8 cellular contexts compared by ENCODE assay signal in the genomic region with DNA sequence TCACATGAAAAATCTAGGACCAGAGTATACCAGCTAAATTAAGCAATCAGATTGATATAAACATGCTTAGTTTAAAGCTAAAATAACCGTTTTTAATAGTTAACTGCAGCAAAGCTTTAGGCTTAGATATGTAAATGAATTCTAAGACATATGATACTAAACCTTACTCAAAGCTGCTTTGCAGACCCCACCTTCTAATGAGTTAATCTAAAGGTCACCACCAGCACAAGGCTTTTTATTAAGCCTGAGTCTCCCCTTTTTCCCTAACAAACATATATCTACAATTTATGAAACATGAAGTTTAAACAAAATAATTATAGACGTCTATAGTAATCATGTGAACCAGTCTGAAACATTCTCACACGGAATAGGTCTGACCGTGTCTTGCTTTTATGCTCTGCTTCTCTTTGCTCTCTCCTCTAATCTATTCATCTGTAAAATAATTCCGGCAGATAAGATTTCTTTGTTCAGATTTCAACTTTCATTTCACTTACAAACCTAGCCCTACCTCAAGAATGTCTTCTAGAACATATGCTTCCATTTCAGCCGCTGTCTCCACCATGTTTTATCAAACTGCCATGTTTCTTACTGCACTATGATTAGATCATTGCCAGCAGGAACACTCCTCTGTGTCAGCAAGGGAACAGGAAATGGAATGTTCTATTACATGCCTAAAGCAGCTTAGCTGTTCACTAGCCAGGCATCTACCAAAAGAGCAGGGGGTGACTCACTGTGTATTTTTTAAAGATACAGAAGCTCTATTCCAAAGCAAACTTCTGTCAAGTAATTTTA. TPM values are rescaled to one million over a fixed set of nuclear protein-coding genes. Genes with fewer than 3 reads are reported as not detected.
DNase-seq lines count a peak whose midpoint lies in the region; ATAC-seq and TF ChIP-seq lines count a peak whose summit lies in the region.

No MANE protein-coding gene starts in this region.

- no peak for TF ChIP-seq CTCF in AG09309 (IDR thresholded peaks at IDR 0.05; ENCODE audit: control insufficient read depth, insufficient read depth, low read depth, low read length, missing control alignments)

- DNase-seq in AG09309 (ENCODE audit: low read depth): peak; percentile 86
- peak; percentile 46 to 50 for DNase-seq in NCI-H187 (lab: John Stamatoyannopoulos, UW)
- peak; percentile 31 for DNase-seq in T1000 (lab: John Stamatoyannopoulos, UW)
- peak; percentile 82 for DNase-seq in cerebellum (ENCODE audit: low spot score)
- DNase-seq in left colon: peak; percentile 31 to 62
- peak in 2 of 3 donors; percentile 31 to 34 for DNase-seq in stimulated activated CD4-positive, alpha-beta T cell treated with anti-CD3 and anti-CD28 coated beads, TNF-alpha, amount 100 ng/mL, for 1 hour (ENCODE audit: low read depth in 3 of 3, low spot score in 1 of 3)

- intact Hi-C loops in left colon (cut with DNase I, micrococcal nuclease): no loop called here

- H3K4me3 ChIP-seq in AG09309 (ENCODE audit: control insufficient read depth, low read depth, low read length): peak overlapping the region; percentile 51

- ATAC-seq in GM18517 (IDR thresholded peaks at IDR 0.05; ENCODE audit: unreplicated experiment) (peak; percentile 95), HG02981 (IDR thresholded peaks at IDR 0.05; ENCODE audit: unreplicated experiment) (peak; percentile 99), left colon (peak; percentile 100)

RNA-seq across cellular contexts. Expression of gene ANKRD17, which starts 35.9 kb away (rescaled TPM):
- total RNA-seq in cerebellum (82.9 TPM), left colon (10 to 100 TPM; 58.3 to 61.1 TPM)

Comparison
In these comparisons a context has a peak if more than half of its experiments do, and no peak if none do; other contexts are left out.
1. Peak in every context shown above with its lines: DNase-seq, ATAC-seq and H3K4me3 ChIP-seq.
2. DNase-seq: peak in every context shown above with its lines; median percentile 86 in AG09309; 82 in cerebellum; 48 in NCI-H187; 46 in left colon; 32 in stimulated activated CD4-positive, alpha-beta T cell treated with anti-CD3 and anti-CD28 coated beads, TNF-alpha, amount 100 ng/mL, for 1 hour; 31 in T1000.